ENCODE assay signal across 8 cellular contexts in genomic region chr5:172849636-172850453, GRCh38. TPM values are rescaled to one million over a fixed set of nuclear protein-coding genes. Genes with fewer than 3 reads are reported as not detected.
A peak's percentile ranks its signal among the peaks of the same experiment; 100 is the strongest.
DNase-seq lines count a peak whose midpoint lies in the region; ATAC-seq, FAIRE-seq and TF ChIP-seq lines count a peak whose summit lies in the region.

No MANE protein-coding gene starts in this region.

- TF ChIP-seq CTCF in LNCaP clone FGC (IDR thresholded peaks at IDR 0.05; ENCODE audit: control insufficient read depth, extremely low read depth, insufficient read depth) (no peak), keratinocyte (optimal IDR thresholded peaks at IDR 0.05 in 1 of 3, IDR thresholded peaks at IDR 0.05 in 1 of 3, conservative IDR thresholded peaks at IDR 0.05 in 1 of 3; ENCODE audit: extremely low read depth in 1 of 3, insufficient read depth in 2 of 3, low read length in 3 of 3) (no peak)

- H3K27me3 ChIP-seq in keratinocyte (ENCODE audit: control insufficient read depth, extremely low read depth, insufficient read depth, low read length), result no peaks in the 10 kb centered on the region

- peaks cover 0 to 6% of the 10 kb centered on the region in 2 experiments for H3K36me3 ChIP-seq in keratinocyte (ENCODE audit: control insufficient read depth in 2 of 2, extremely low read depth in 1 of 2, insufficient read depth in 2 of 2, low read length in 2 of 2)

- dilution Hi-C loops in keratinocyte (cut with MboI; ENCODE audit: extremely low pct_ligation_motif_present, low sequenced_read_pairs), result no loop called here

- DNase-seq in CD1c-positive myeloid dendritic cell (ENCODE audit: extremely low spot score), result peak; percentile 49
- DNase-seq in LNCaP clone FGC (ENCODE audit: low read depth), result peak; percentile 83
- peak; percentile 56 for DNase-seq in keratinocyte (ENCODE audit: low read depth, low spot score)
- DNase-seq in activated effector memory CD4-positive, alpha-beta T cell treated with Interleukin-2 at 50 U/mL for 16 hours, result no peak
- no peak for DNase-seq in dedifferentiated amniotic fluid mesenchymal stem cell (ENCODE audit: extremely low spot score)
- DNase-seq in hippocampal formation (lab: John Stamatoyannopoulos, UW), result no peak
- DNase-seq in iPS-NIHi7 (ENCODE audit: extremely low spot score), result no peak

- H3K79me2 ChIP-seq in keratinocyte (ENCODE audit: control insufficient read depth, insufficient read depth, low read length), result peaks cover 25% of the 10 kb centered on the region

- peaks cover 12% of the 10 kb centered on the region for H3K4me1 ChIP-seq in keratinocyte (ENCODE audit: control insufficient read depth, extremely low read depth, insufficient read depth, low read length)

- H3K9me1 ChIP-seq in keratinocyte (ENCODE audit: control insufficient read depth, extremely low read depth, insufficient read depth, low read length), result no peaks in the 10 kb centered on the region

- peak; percentile 60 for ATAC-seq in GM21381 (IDR thresholded peaks at IDR 0.05; ENCODE audit: unreplicated experiment)

- no peak for FAIRE-seq in keratinocyte (lab: Jason Lieb, UNC)

- no peak overlapping the region for H2AFZ ChIP-seq in keratinocyte (ENCODE audit: control insufficient read depth, low read length)

- peak overlapping the region; percentile 63 for H3K27ac ChIP-seq in keratinocyte (ENCODE audit: control insufficient read depth, insufficient read depth, low read length)

- no peaks in the 10 kb centered on the region for H3K9me3 ChIP-seq in keratinocyte (ENCODE audit: control insufficient read depth, low read depth, low read length)

- H3K4me3 ChIP-seq in LNCaP clone FGC (ENCODE audit: low read depth, low read length) (no peak overlapping the region), keratinocyte (ENCODE audit: control insufficient read depth in 2 of 3, extremely low read depth in 1 of 3, insufficient read depth in 2 of 3, low read depth in 1 of 3, low read length in 3 of 3) (no peak overlapping the region)

- peak overlapping the region; percentile 34 for H3K9ac ChIP-seq in keratinocyte (ENCODE audit: control insufficient read depth, extremely low read depth, insufficient read depth, low read length)

- H3K4me2 ChIP-seq in keratinocyte (ENCODE audit: control insufficient read depth, extremely low read depth, insufficient read depth, low read depth, low read length), result peak overlapping the region; percentile 40

- no peaks in the 10 kb centered on the region for H4K20me1 ChIP-seq in keratinocyte (ENCODE audit: control insufficient read depth, extremely low read depth, insufficient read depth, low read length)

RNA-seq across cellular contexts. Expression of gene ERGIC1, which starts 15.8 kb away (rescaled TPM):
- polyA plus RNA-seq in keratinocyte, result 89.5 to 105 TPM (median 93.4 TPM) in 3 replicates
- 25.2 TPM for polyA plus RNA-seq in keratinocyte (2011; ENCODE audit: low read depth)
- polyA plus RNA-seq in keratinocyte (2011; cell fraction: cytosol; rRNA removed), result 92.4 and 115 TPM in 2 replicates
- 48.2 and 60.3 TPM in 2 replicates for polyA plus RNA-seq in keratinocyte (2011; cell fraction: nucleus; rRNA removed)
- polyA plus RNA-seq in keratinocyte (2012; ENCODE audit: low replicate concordance), result 51.3 and 98.7 TPM in 2 replicates
- polyA minus RNA-seq in keratinocyte, result 162 to 220 TPM (median 183 TPM) in 3 replicates
- polyA minus RNA-seq in keratinocyte (2011; cell fraction: cytosol; rRNA and poly(A)+ RNA removed), result 102 TPM
- polyA minus RNA-seq in keratinocyte (2011; cell fraction: nucleus; rRNA and poly(A)+ RNA removed), result 34.2 and 59.5 TPM in 2 replicates

Comparison
In these comparisons a context has a peak if more than half of its experiments do, and no peak if none do; other contexts are left out.
1. DNase-seq: peak in CD1c-positive myeloid dendritic cell (single experiment), LNCaP clone FGC (single experiment) and keratinocyte (single experiment); none in activated effector memory CD4-positive, alpha-beta T cell treated with Interleukin-2 at 50 U/mL for 16 hours (single experiment), dedifferentiated amniotic fluid mesenchymal stem cell (single experiment), hippocampal formation (0 of 2) and iPS-NIHi7 (single experiment).